Comparison of ENCODE assay signal across 14 cellular contexts in genomic region chr2:189046275-189046674, GRCh38.
DNase-seq lines count a peak whose midpoint lies in the region; ATAC-seq and TF ChIP-seq lines count a peak whose summit lies in the region.
"Had no signal": no experiment of that assay in that cellular context is flagged by ENCODE, and none has a peak within 500 bp of the region (broad histone marks: within the 10 kb centered on the region; RNA-seq: fewer than 3 reads in every experiment).

No MANE protein-coding gene starts in this region.

- H3K4me1 ChIP-seq in GM23338 (ENCODE audit: insufficient read depth) (peaks cover 3% of the 10 kb centered on the region; the same call in 1 of the 2 replicates), adipocyte (ENCODE audit: control insufficient read depth, insufficient read depth, low read length) (peaks cover 55% of the 10 kb centered on the region), spleen (no peaks in the 10 kb centered on the region)

- H3K27ac ChIP-seq in GM23338 (ENCODE audit: low read depth), result no peak overlapping the region
- H3K27ac ChIP-seq in spleen, result no peak overlapping the region

- H3K4me3 Mint-ChIP-seq in GM23338 (no peak overlapping the region), osteocyte (ENCODE audit: unreplicated experiment) (no peak overlapping the region), CD14-positive monocyte (no peak overlapping the region)
- H3K4me3 Mint-ChIP-seq in stimulated activated naive CD8-positive, alpha-beta T cell treated with anti-CD3 and anti-CD28 coated beads, Interleukin-15, amount 100 ng/mL, for 72 hours, result no peak overlapping the region
- H3K4me3 Mint-ChIP-seq: B cell; CD4-positive, alpha-beta memory T cell had no signal

- no peak for TF ChIP-seq POLR2A in spleen (IDR thresholded peaks at IDR 0.05)

- H3K9me3 Mint-ChIP-seq in GM23338, result no peaks in the 10 kb centered on the region
- H3K9me3 Mint-ChIP-seq in osteocyte (ENCODE audit: unreplicated experiment), result no peaks in the 10 kb centered on the region
- H3K9me3 Mint-ChIP-seq in stimulated activated naive CD8-positive, alpha-beta T cell treated with anti-CD3 and anti-CD28 coated beads, Interleukin-15, amount 100 ng/mL, for 72 hours, result no peaks in the 10 kb centered on the region
- H3K9me3 Mint-ChIP-seq in CD14-positive monocyte, result peaks cover 0 to 2% (median 0%) of the 10 kb centered on the region in 7 donors
- H3K9me3 Mint-ChIP-seq: CD4-positive, alpha-beta memory T cell had no signal

- no peaks in the 10 kb centered on the region for H3K36me3 ChIP-seq in GM23338 (ENCODE audit: insufficient read depth)
- H3K36me3 ChIP-seq in adipocyte (ENCODE audit: control insufficient read depth, insufficient read depth, low read length, severe bottlenecking), result peaks cover 99% of the 10 kb centered on the region
- H3K36me3 ChIP-seq in spleen, result peaks cover 0 to 7% (median under 1%) of the 10 kb centered on the region in 6 donors
- H3K36me3 ChIP-seq: HAP-1 had no signal

- H3K27ac Mint-ChIP-seq in GM23338 (0 out of 2 replicates have a peak overlapping the region, but pooled peaks have one; percentile 9), osteocyte (ENCODE audit: unreplicated experiment) (peak overlapping the region; percentile 69), CD14-positive monocyte (no peak overlapping the region)
- no peak overlapping the region for H3K27ac Mint-ChIP-seq in stimulated activated naive CD8-positive, alpha-beta T cell treated with anti-CD3 and anti-CD28 coated beads, Interleukin-15, amount 100 ng/mL, for 72 hours
- H3K27ac Mint-ChIP-seq: B cell; CD4-positive, alpha-beta memory T cell had no signal

- H3K36me3 Mint-ChIP-seq in GM23338 (ENCODE audit: low read depth) (0 out of 3 replicates have a peak, but pooled peaks cover 2% of the 10 kb centered on the region), osteocyte (ENCODE audit: unreplicated experiment) (peaks cover 72% of the 10 kb centered on the region), CD14-positive monocyte (no peaks in the 10 kb centered on the region)
- H3K36me3 Mint-ChIP-seq: CD4-positive, alpha-beta memory T cell had no signal

- H3K9me2 ChIP-seq in GM23338 (ENCODE audit: insufficient read depth), result no peaks in the 10 kb centered on the region

- DNase-seq in GM23338 (ENCODE audit: low spot score), result no peak
- DNase-seq in adipocyte (ENCODE audit: low read depth), result peak; percentile 74
- DNase-seq in fibroblast of gingiva (ENCODE audit: low read depth), result peak; percentile 21
- no peak for DNase-seq in osteocyte (ENCODE audit: extremely low spot score, unreplicated experiment)
- DNase-seq in stimulated activated naive CD8-positive, alpha-beta T cell treated with anti-CD3 and anti-CD28 coated beads, Interleukin-15, amount 100 ng/mL, for 72 hours, result no peak
- DNase-seq in CD14-positive monocyte (ENCODE audit: low spot score), result no peak
- DNase-seq in spleen, result no peak
- DNase-seq in A172 (ENCODE audit: low spot score), result no peak
- DNase-seq: C1 segment of cervical spinal cord; CD4-positive, alpha-beta memory T cell; DMS79; GOT3 had no signal

- H3K9ac ChIP-seq in adipocyte (ENCODE audit: low read length), result peak overlapping the region; percentile 56

- H3K79me2 ChIP-seq in GM23338 (replicated peaks; ENCODE audit: insufficient read depth), result no peaks in the 10 kb centered on the region

- no peaks in the 10 kb centered on the region for H3F3A ChIP-seq in GM23338 (replicated peaks; ENCODE audit: low read depth)

- intact Hi-C loops in CD14-positive monocyte (cut with micrococcal nuclease) (no loop called here), spleen (cut with DNase I; ENCODE audit: low total_unique reads) (no loop called here)

- H3K4me3 ChIP-seq in GM23338, result no peak overlapping the region
- H3K4me3 ChIP-seq in adipocyte (ENCODE audit: low read length), result no peak overlapping the region
- H3K4me3 ChIP-seq in spleen, result no peak overlapping the region
- H3K4me3 ChIP-seq: HAP-1 had no signal

- H3K27me3 ChIP-seq in GM23338 (ENCODE audit: insufficient read depth), result no peaks in the 10 kb centered on the region
- H3K27me3 ChIP-seq in adipocyte (replicated peaks; ENCODE audit: control insufficient read depth, insufficient read depth, low read length), result no peaks in the 10 kb centered on the region
- no peaks in the 10 kb centered on the region for H3K27me3 ChIP-seq in spleen (replicated peaks in 1 of 7)

- H4K20me1 ChIP-seq in GM23338 (replicated peaks; ENCODE audit: insufficient read depth), result no peaks in the 10 kb centered on the region

- TF ChIP-seq CTCF in GM23338 (conservative IDR thresholded peaks at IDR 0.05; ENCODE audit: low read depth in 2 of 2) (no peak), osteocyte (IDR thresholded peaks at IDR 0.05) (no peak), CD14-positive monocyte (IDR thresholded peaks at IDR 0.05) (no peak), spleen (IDR thresholded peaks at IDR 0.05 in 8 of 11, conservative IDR thresholded peaks at IDR 0.05 in 3 of 11) (no peak)

- H3K4me1 Mint-ChIP-seq in GM23338 (peaks cover 4% of the 10 kb centered on the region; the same call in 2 of the 3 replicates), osteocyte (ENCODE audit: unreplicated experiment) (peaks cover 51% of the 10 kb centered on the region), CD14-positive monocyte (no peaks in the 10 kb centered on the region)
- no peaks in the 10 kb centered on the region for H3K4me1 Mint-ChIP-seq in stimulated activated naive CD8-positive, alpha-beta T cell treated with anti-CD3 and anti-CD28 coated beads, Interleukin-15, amount 100 ng/mL, for 72 hours
- H3K4me1 Mint-ChIP-seq: B cell had no signal

- WGBS in spleen, 5 donors, result 71 to 91% (median 85%) methylated on average over 2 of the region's 2 CpGs

- H2AFZ ChIP-seq in GM23338, result no peak overlapping the region

- ATAC-seq in GM23338, result no peak
- ATAC-seq in stimulated activated naive CD8-positive, alpha-beta T cell treated with anti-CD3 and anti-CD28 coated beads, Interleukin-15, amount 100 ng/mL, for 72 hours, result no peak

- no peak overlapping the region for H3K4me2 ChIP-seq in GM23338

- H3K27me3 Mint-ChIP-seq in GM23338 (ENCODE audit: insufficient read depth, low read depth, poor library complexity) (no peaks in the 10 kb centered on the region), osteocyte (ENCODE audit: unreplicated experiment) (no peaks in the 10 kb centered on the region), CD14-positive monocyte (ENCODE audit: low read depth in 3 of 3) (no peaks in the 10 kb centered on the region)
- no peaks in the 10 kb centered on the region for H3K27me3 Mint-ChIP-seq in stimulated activated naive CD8-positive, alpha-beta T cell treated with anti-CD3 and anti-CD28 coated beads, Interleukin-15, amount 100 ng/mL, for 72 hours
- H3K27me3 Mint-ChIP-seq: B cell; CD4-positive, alpha-beta memory T cell had no signal

- H3K9me3 ChIP-seq in adipocyte (ENCODE audit: control insufficient read depth, low read length), result no peaks in the 10 kb centered on the region
- H3K9me3 ChIP-seq in spleen, result no peaks in the 10 kb centered on the region
- H3K9me3 ChIP-seq: HAP-1 had no signal

TF ChIP-seq in GM23338, 12 proteins besides CTCF, POLR2A, EP300 and RAD21 (continues in another document):
- TF ChIP-seq ZNF331 (CRISPR knock-in tag; IDR thresholded peaks at IDR 0.05; ENCODE audit: low read depth), result no peak
- TF ChIP-seq EZH2 (IDR thresholded peaks at IDR 0.05; ENCODE audit: low read depth, unreplicated experiment), result no peak
- TF ChIP-seq NANOG (IDR thresholded peaks at IDR 0.05; ENCODE audit: borderline replicate concordance), result no peak
- TF ChIP-seq EZH2phosphoT487 (IDR thresholded peaks at IDR 0.05; ENCODE audit: unreplicated experiment), result no peak

Comparison
In these comparisons a context has a peak if more than half of its experiments do, and no peak if none do; other contexts are left out.
1. DNase-seq: peak in adipocyte (single experiment) and fibroblast of gingiva (single experiment); none in GM23338 (single experiment), osteocyte (single experiment), stimulated activated naive CD8-positive, alpha-beta T cell treated with anti-CD3 and anti-CD28 coated beads, Interleukin-15, amount 100 ng/mL, for 72 hours (0 of 2), CD14-positive monocyte (single experiment), spleen (single experiment) and A172 (single experiment).
2. H3K27ac Mint-ChIP-seq: peak in GM23338 (single experiment) and osteocyte (single experiment); none in stimulated activated naive CD8-positive, alpha-beta T cell treated with anti-CD3 and anti-CD28 coated beads, Interleukin-15, amount 100 ng/mL, for 72 hours (0 of 2) and CD14-positive monocyte (0 of 7).